In the genomic region with DNA sequence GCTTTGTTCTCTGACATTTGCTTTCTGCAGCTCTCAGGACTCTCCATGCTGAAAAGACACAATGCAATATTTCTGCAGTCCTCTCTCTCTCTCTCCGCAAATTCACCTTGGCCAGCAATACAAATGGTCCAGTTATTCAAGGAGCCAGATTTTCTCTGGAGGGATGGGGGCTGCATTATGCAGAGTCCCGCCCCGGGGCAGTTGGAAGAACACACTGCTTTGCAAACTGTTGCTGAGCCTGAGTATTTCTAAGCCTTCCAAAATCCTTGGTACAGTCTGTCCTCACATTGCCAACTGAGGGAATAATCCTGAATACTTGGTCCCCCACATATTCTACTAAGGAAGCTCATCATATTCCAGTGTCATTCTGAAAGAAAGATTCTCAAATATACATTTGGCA, we compare ENCODE assay signal across 1 cellular context.
TF ChIP-seq lines count a peak whose summit lies in the region.

No MANE protein-coding gene starts in this region.

TF ChIP-seq in IMR-90, 13 proteins besides CTCF, POLR2A, EP300 and RAD21 (continued from another document):
- TF ChIP-seq MAFK (IDR thresholded peaks at IDR 0.05; ENCODE audit: low read depth, low read length) (no peak), RCOR1 (IDR thresholded peaks at IDR 0.05; ENCODE audit: insufficient replicate concordance, low read length) (no peak), ELK1 (IDR thresholded peaks at IDR 0.05; ENCODE audit: borderline replicate concordance, low read depth, low read length) (no peak), MAZ (IDR thresholded peaks at IDR 0.05; ENCODE audit: borderline replicate concordance, low read depth, low read length) (no peak), SMC3 (IDR thresholded peaks at IDR 0.05; ENCODE audit: low read depth, low read length) (no peak), CHD1 (IDR thresholded peaks at IDR 0.05; ENCODE audit: low read depth, low read length) (no peak), MXI1 (IDR thresholded peaks at IDR 0.05; ENCODE audit: borderline replicate concordance, low read depth, low read length) (no peak), FOS (IDR thresholded peaks at IDR 0.05; ENCODE audit: low read depth, low read length) (no peak)
